26 cellular contexts compared by ENCODE assay signal in the genomic region with DNA sequence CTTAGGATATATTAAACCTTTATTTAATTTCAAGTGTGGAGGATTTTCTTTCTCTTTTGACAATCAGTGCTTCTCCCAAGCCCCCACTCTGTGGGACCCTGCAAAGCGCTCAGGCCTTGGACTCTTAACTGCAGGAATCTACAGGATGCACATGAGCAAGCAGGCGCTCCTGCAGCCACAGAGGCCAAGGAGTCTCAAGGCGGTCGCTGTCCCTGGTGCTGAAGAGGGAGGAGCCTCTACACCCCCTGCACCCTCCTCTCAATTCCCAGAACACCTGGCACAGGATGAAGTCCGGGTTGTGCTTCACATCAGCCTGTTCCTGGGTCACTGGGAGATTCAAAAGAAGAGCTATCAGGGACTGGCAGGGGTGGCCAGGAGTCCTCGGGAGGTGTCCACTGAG. TPM values are rescaled to one million over a fixed set of nuclear protein-coding genes. Genes with fewer than 3 reads are reported as not detected.
"Had no signal": no experiment of that assay in that cellular context is flagged by ENCODE, and none has a peak within 500 bp of the region (broad histone marks: within the 10 kb centered on the region; RNA-seq: fewer than 3 reads in every experiment).

No MANE protein-coding gene starts in this region.

- H3K4me1 Mint-ChIP-seq: activated B cell treated with CpG ODN at 0.5 μM for 24 hours; activated naive CD4-positive, alpha-beta T cell treated with anti-CD3 and anti-CD28 coated beads, Interleukin-2, amount 50 U/mL, for 24 hours; nephron had no signal

- H3K9me3 Mint-ChIP-seq: activated B cell treated with CpG ODN at 0.5 μM for 24 hours; activated naive CD4-positive, alpha-beta T cell treated with anti-CD3 and anti-CD28 coated beads, Interleukin-2, amount 50 U/mL, for 24 hours; activated T-cell treated with anti-CD3 and anti-CD28 coated beads, Interleukin-2, amount 50 U/mL, for 4 hours; T-helper 2 cell treated with Interferon-gamma antibody and Interleukin-4, amounts not matched to agents 5 μg/mL and 100 μg/mL, for 36 hours had no signal

- H3K27ac Mint-ChIP-seq: activated B cell treated with CpG ODN at 0.5 μM for 24 hours; activated naive CD4-positive, alpha-beta T cell treated with anti-CD3 and anti-CD28 coated beads, Interleukin-2, amount 50 U/mL, for 24 hours; nephron; T-helper 2 cell treated with Interferon-gamma antibody and Interleukin-4, amounts not matched to agents 5 μg/mL and 100 μg/mL, for 36 hours had no signal

- FAIRE-seq: astrocyte, endometrium had no signal

- H3K4me1 ChIP-seq: adrenal gland, breast epithelium, spleen, thyroid gland had no signal

- ATAC-seq: activated T-cell treated with anti-CD3 and anti-CD28 coated beads, Interleukin-2, amount 50 U/mL, for 4 hours had no signal

- H3K4me3 ChIP-seq: adrenal gland, breast epithelium, spleen, thyroid gland had no signal

- H3K36me3 ChIP-seq: adrenal gland, breast epithelium, spleen, thyroid gland had no signal

- H3K27me3 ChIP-seq: thyroid gland had no signal

- H3K9me3 ChIP-seq: adrenal gland, thyroid gland had no signal

- H3K36me3 Mint-ChIP-seq: activated naive CD4-positive, alpha-beta T cell treated with anti-CD3 and anti-CD28 coated beads, Interleukin-2, amount 50 U/mL, for 24 hours had no signal

- H3K27ac ChIP-seq: adrenal gland, breast epithelium, spleen, thyroid gland had no signal

- H3K4me3 Mint-ChIP-seq: activated B cell treated with CpG ODN at 0.5 μM for 24 hours; activated naive CD4-positive, alpha-beta T cell treated with anti-CD3 and anti-CD28 coated beads, Interleukin-2, amount 50 U/mL, for 24 hours; activated T-cell treated with anti-CD3 and anti-CD28 coated beads, Interleukin-2, amount 50 U/mL, for 4 hours; nephron; T-helper 2 cell treated with Interferon-gamma antibody and Interleukin-4, amounts not matched to agents 5 μg/mL and 100 μg/mL, for 36 hours had no signal

- DNase-seq: activated B cell treated with CpG ODN at 0.5 μM for 24 hours; activated CD4-positive, alpha-beta T cell treated with anti-CD3 and anti-CD28 coated beads, Interleukin-2, amount 50 U/mL, for 4 hours; activated T-cell treated with anti-CD3 and anti-CD28 coated beads, Interleukin-2, amount 50 U/mL, for 4 hours; adrenal gland; cerebellar nuclear complex; cortex of kidney; erythroblast; foreskin melanocyte; hypothalamus; islet precursor cell; midbrain; nucleus accumbens; spleen; stimulated activated CD4-positive, alpha-beta T cell treated with anti-CD3 and anti-CD28 coated beads, Interleukin-1b, Interleukin-23, amount 100 ng/mL, for 48 hours; stimulated activated naive CD4-positive, alpha-beta T cell treated with Interleukin-2 at 50 U/mL for 16 hours; thyroid gland had no signal

RNA-seq across cellular contexts. Expression of a gene that starts 13.5 kb away (rescaled TPM):
- total RNA-seq: activated B cell treated with CpG ODN at 0.5 μM for 24 hours; activated T-cell treated with anti-CD3 and anti-CD28 coated beads, Interleukin-2, amount 50 U/mL, for 4 hours; adrenal gland; astrocyte; breast epithelium; lung microvascular endothelial cell; renal cortical epithelial cell; spleen; subcutaneous adipose tissue; thyroid gland; urinary bladder had no signal
- polyA plus RNA-seq: adrenal gland, spleen, urinary bladder had no signal

RNA-seq across cellular contexts. Expression of a gene that starts 28.0 kb away (rescaled TPM):
- total RNA-seq: activated B cell treated with CpG ODN at 0.5 μM for 24 hours, astrocyte, lung microvascular endothelial cell had no signal
